1 cellular context compared by ENCODE assay signal in the genomic region with DNA sequence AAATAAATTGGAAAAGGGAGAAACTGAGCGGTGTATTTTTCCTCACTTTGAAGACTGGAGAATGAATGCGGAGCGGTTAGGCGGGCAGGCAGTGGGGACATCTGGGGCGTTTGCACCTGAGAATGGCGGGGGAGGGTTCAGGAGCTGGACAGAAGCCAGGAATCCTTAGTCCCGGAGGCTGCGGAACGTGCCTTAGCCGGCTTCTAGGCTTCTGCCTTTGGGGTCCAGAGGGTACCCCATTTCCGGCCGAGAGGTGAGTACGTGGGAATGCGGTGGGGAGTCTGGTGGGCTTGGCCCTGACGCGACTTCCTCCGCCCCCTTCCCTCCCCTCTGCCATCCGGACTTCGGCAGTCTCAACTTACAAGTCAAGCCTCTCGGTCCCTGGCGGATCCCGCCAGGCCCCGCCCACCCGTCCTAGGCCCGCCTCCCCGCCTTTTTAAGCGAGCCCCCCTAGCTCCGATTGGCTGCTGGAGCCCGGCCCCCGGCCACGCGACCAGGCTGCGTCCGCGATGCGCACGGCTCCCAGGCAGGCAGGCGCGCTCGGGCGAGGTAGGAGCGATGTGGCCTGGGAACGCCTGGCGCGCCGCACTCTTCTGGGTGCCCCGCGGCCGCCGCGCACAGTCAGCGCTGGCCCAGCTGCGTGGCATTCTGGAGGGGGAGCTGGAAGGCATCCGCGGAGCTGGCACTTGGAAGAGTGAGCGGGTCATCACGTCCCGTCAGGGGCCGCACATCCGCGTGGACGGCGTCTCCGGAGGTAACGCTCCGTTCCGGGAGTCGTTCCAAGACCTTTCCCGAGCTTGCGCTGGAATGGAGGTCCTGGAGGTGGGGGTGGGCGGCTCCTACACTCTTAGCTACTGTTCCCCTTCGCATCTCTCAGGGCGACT.
TF ChIP-seq lines count a peak whose summit lies in the region.

Gene GCAT, plus strand, starts transcription at position 525 of the 884 bp plus-strand sequence. Its CDS starts 34 bp downstream, at position 559.

TF ChIP-seq in H1, 55 proteins besides CTCF, POLR2A, EP300 and RAD21:
- no peak for TF ChIP-seq SUZ12 (IDR thresholded peaks at IDR 0.05; ENCODE audit: low read length)
- no peak for TF ChIP-seq CEBPB (IDR thresholded peaks at IDR 0.05; ENCODE audit: low read depth, low read length)
- TF ChIP-seq EGR1 (IDR thresholded peaks at IDR 0.05; ENCODE audit: borderline replicate concordance, low read depth, low read length): no peak
- TF ChIP-seq RXRA (IDR thresholded peaks at IDR 0.05; ENCODE audit: insufficient read depth, low read depth, low read length): no peak
- TF ChIP-seq GABPA (IDR thresholded peaks at IDR 0.05; ENCODE audit: borderline replicate concordance, insufficient read depth, low read length): no peak
- TF ChIP-seq SIRT6 (IDR thresholded peaks at IDR 0.05; ENCODE audit: low read length): no peak
- 0 out of 2 replicates have a peak, but pooled peaks have one; percentile 20 for TF ChIP-seq SRF (IDR thresholded peaks at IDR 0.05; ENCODE audit: low read depth, low read length)
- peak; percentile 69 for TF ChIP-seq KDM4A (IDR thresholded peaks at IDR 0.05; ENCODE audit: low read depth, low read length, severe bottlenecking)
- no peak for TF ChIP-seq CTBP2 (IDR thresholded peaks at IDR 0.05; ENCODE audit: borderline replicate concordance, insufficient read depth, insufficient read length, low read length)
- peak; percentile 62; the same call in 1 of the 2 replicates for TF ChIP-seq E2F6 (IDR thresholded peaks at IDR 0.05)
- peak; percentile 93 for TF ChIP-seq MAX (IDR thresholded peaks at IDR 0.05)
- TF ChIP-seq, protein P1, sequence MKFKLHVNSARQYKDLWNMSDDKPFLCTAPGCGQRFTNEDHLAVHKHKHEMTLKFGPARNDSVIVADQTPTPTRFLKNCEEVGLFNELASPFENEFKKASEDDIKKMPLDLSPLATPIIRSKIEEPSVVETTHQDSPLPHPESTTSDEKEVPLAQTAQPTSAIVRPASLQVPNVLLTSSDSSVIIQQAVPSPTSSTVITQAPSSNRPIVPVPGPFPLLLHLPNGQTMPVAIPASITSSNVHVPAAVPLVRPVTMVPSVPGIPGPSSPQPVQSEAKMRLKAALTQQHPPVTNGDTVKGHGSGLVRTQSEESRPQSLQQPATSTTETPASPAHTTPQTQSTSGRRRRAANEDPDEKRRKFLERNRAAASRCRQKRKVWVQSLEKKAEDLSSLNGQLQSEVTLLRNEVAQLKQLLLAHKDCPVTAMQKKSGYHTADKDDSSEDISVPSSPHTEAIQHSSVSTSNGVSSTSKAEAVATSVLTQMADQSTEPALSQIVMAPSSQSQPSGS (IDR thresholded peaks at IDR 0.05; ENCODE audit: low read length): no peak
- TF ChIP-seq POLR2AphosphoS5 (IDR thresholded peaks at IDR 0.05; ENCODE audit: low read depth, low read length): peak; percentile 80
- TF ChIP-seq CHD1 (IDR thresholded peaks at IDR 0.05; ENCODE audit: low read depth, low read length): no peak
- peak; percentile 78 for TF ChIP-seq ASH2L (IDR thresholded peaks at IDR 0.05; ENCODE audit: low read length)
- TF ChIP-seq POU5F1 (IDR thresholded peaks at IDR 0.05; ENCODE audit: low read depth, low read length): no peak
- no peak for TF ChIP-seq RNF2 (IDR thresholded peaks at IDR 0.05; ENCODE audit: borderline replicate concordance, low read depth, low read length, missing control alignments, poor library complexity, severe bottlenecking)
- no peak for TF ChIP-seq KDM1A (IDR thresholded peaks at IDR 0.05; ENCODE audit: borderline replicate concordance, low read length)
- TF ChIP-seq SIN3A (conservative IDR thresholded peaks at IDR 0.05 in 1 of 2, IDR thresholded peaks at IDR 0.05 in 1 of 2; ENCODE audit: low read depth in 1 of 2, low read length in 2 of 2): peak; percentile 38 to 82; a peak in 1 of 4 replicates
- no peak for TF ChIP-seq JUN (IDR thresholded peaks at IDR 0.05; ENCODE audit: low read depth, low read length)
- peak; percentile 85 for TF ChIP-seq RBBP5 (IDR thresholded peaks at IDR 0.05; ENCODE audit: borderline replicate concordance, low read depth, low read length)
- no peak for TF ChIP-seq BRCA1 (IDR thresholded peaks at IDR 0.05; ENCODE audit: low read depth, low read length)
- TF ChIP-seq TAF1 (IDR thresholded peaks at IDR 0.05; ENCODE audit: low read depth, low read length): peak; percentile 74
- no peak for TF ChIP-seq SP4 (IDR thresholded peaks at IDR 0.05; ENCODE audit: low read length)
- TF ChIP-seq TAF7 (optimal IDR thresholded peaks at IDR 0.05; ENCODE audit: borderline replicate concordance, low read depth, low read length): no peak
- TF ChIP-seq BCL11A (IDR thresholded peaks at IDR 0.05; ENCODE audit: low read depth in 2 of 2, low read length in 2 of 2): no peak
- no peak for TF ChIP-seq MAFK (IDR thresholded peaks at IDR 0.05; ENCODE audit: low read depth, low read length)
- peak; percentile 39 for TF ChIP-seq EZH2 (IDR thresholded peaks at IDR 0.05; ENCODE audit: low read depth, low read length, severe bottlenecking)
- peak; percentile 54; the same call in 1 of the 2 replicates for TF ChIP-seq YY1 (IDR thresholded peaks at IDR 0.05; ENCODE audit: low read depth, low read length)
- peak; percentile 94 for TF ChIP-seq CREB1 (IDR thresholded peaks at IDR 0.05)
- TF ChIP-seq SP2 (IDR thresholded peaks at IDR 0.05; ENCODE audit: low read length): no peak
- TF ChIP-seq TEAD4 (IDR thresholded peaks at IDR 0.05; ENCODE audit: low read depth, low read length): no peak; the same call in 1 of the 2 replicates
- no peak for TF ChIP-seq TCF12 (IDR thresholded peaks at IDR 0.05; ENCODE audit: low read depth, low read length)
- no peak for TF ChIP-seq RFX5 (IDR thresholded peaks at IDR 0.05; ENCODE audit: borderline replicate concordance, low read depth, low read length)
- TF ChIP-seq BACH1 (IDR thresholded peaks at IDR 0.05; ENCODE audit: low read length): no peak
- no peak for TF ChIP-seq CBX8 (IDR thresholded peaks at IDR 0.05; ENCODE audit: borderline replicate concordance, low read depth, low read length)
- TF ChIP-seq TBP (IDR thresholded peaks at IDR 0.05; ENCODE audit: low read depth, low read length): peak; percentile 55; the same call in 1 of the 2 replicates
- peak; percentile 6 to 36; a peak in 1 of 4 replicates for TF ChIP-seq HDAC2 (IDR thresholded peaks at IDR 0.05; ENCODE audit: borderline replicate concordance in 1 of 2, low read depth in 2 of 2, low read length in 2 of 2)
- TF ChIP-seq FOSL1 (IDR thresholded peaks at IDR 0.05; ENCODE audit: insufficient read depth, low read depth, low read length): no peak
- peak; percentile 29; the same call in 1 of the 2 replicates for TF ChIP-seq PHF8 (conservative IDR thresholded peaks at IDR 0.05; ENCODE audit: low read depth, low read length)
- no peak for TF ChIP-seq CBX5 (IDR thresholded peaks at IDR 0.05; ENCODE audit: low read depth, low read length)
- TF ChIP-seq ATF3 (IDR thresholded peaks at IDR 0.05; ENCODE audit: insufficient read depth, low read depth, low read length): 0 out of 2 replicates have a peak, but pooled peaks have one; percentile 23
- no peak for TF ChIP-seq HDAC6 (IDR thresholded peaks at IDR 0.05; ENCODE audit: low read depth, low read length)
- no peak for TF ChIP-seq ZNF274 (IDR thresholded peaks at IDR 0.05; ENCODE audit: borderline replicate concordance, extremely low read depth, low read length)
- TF ChIP-seq SIX5 (IDR thresholded peaks at IDR 0.05; ENCODE audit: low read depth, low read length): no peak
- TF ChIP-seq SP1 (IDR thresholded peaks at IDR 0.05; ENCODE audit: low read depth, low read length): peak; percentile 49; the same call in 1 of the 2 replicates
- peak; percentile 3 for TF ChIP-seq NANOG (IDR thresholded peaks at IDR 0.05; ENCODE audit: insufficient read depth, low read depth, low read length, poor library complexity, severe bottlenecking)
